In the genomic region with DNA sequence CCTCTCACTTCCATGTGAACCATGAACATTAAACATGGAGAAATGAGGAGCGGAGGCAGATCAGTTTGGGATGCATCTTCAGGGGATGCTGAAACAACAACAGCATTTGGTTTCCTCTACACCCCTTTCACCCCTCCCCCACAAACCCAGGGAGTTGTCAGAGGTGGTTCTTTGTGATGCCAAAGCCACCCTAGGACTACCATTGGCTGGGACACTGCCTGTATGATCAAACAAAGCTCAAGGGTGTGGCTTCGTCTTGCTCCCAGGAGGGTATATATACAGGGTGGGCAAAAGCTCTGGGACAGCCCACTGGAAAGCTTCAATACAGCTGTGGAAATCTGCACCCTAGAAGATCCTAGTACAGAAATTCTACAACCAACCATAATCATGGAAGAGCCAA, we compare ENCODE assay signal across 1 cellular context.
TF ChIP-seq lines count a peak whose summit lies in the region.

SPANXN4 (plus strand) TSS at position 301 of the 400 bp plus-strand sequence; CDS start at position 388, 87 bp downstream.

TF ChIP-seq in GM23338, 12 proteins besides CTCF, POLR2A, EP300 and RAD21 (continued from another document):
- TF ChIP-seq, protein P1, sequence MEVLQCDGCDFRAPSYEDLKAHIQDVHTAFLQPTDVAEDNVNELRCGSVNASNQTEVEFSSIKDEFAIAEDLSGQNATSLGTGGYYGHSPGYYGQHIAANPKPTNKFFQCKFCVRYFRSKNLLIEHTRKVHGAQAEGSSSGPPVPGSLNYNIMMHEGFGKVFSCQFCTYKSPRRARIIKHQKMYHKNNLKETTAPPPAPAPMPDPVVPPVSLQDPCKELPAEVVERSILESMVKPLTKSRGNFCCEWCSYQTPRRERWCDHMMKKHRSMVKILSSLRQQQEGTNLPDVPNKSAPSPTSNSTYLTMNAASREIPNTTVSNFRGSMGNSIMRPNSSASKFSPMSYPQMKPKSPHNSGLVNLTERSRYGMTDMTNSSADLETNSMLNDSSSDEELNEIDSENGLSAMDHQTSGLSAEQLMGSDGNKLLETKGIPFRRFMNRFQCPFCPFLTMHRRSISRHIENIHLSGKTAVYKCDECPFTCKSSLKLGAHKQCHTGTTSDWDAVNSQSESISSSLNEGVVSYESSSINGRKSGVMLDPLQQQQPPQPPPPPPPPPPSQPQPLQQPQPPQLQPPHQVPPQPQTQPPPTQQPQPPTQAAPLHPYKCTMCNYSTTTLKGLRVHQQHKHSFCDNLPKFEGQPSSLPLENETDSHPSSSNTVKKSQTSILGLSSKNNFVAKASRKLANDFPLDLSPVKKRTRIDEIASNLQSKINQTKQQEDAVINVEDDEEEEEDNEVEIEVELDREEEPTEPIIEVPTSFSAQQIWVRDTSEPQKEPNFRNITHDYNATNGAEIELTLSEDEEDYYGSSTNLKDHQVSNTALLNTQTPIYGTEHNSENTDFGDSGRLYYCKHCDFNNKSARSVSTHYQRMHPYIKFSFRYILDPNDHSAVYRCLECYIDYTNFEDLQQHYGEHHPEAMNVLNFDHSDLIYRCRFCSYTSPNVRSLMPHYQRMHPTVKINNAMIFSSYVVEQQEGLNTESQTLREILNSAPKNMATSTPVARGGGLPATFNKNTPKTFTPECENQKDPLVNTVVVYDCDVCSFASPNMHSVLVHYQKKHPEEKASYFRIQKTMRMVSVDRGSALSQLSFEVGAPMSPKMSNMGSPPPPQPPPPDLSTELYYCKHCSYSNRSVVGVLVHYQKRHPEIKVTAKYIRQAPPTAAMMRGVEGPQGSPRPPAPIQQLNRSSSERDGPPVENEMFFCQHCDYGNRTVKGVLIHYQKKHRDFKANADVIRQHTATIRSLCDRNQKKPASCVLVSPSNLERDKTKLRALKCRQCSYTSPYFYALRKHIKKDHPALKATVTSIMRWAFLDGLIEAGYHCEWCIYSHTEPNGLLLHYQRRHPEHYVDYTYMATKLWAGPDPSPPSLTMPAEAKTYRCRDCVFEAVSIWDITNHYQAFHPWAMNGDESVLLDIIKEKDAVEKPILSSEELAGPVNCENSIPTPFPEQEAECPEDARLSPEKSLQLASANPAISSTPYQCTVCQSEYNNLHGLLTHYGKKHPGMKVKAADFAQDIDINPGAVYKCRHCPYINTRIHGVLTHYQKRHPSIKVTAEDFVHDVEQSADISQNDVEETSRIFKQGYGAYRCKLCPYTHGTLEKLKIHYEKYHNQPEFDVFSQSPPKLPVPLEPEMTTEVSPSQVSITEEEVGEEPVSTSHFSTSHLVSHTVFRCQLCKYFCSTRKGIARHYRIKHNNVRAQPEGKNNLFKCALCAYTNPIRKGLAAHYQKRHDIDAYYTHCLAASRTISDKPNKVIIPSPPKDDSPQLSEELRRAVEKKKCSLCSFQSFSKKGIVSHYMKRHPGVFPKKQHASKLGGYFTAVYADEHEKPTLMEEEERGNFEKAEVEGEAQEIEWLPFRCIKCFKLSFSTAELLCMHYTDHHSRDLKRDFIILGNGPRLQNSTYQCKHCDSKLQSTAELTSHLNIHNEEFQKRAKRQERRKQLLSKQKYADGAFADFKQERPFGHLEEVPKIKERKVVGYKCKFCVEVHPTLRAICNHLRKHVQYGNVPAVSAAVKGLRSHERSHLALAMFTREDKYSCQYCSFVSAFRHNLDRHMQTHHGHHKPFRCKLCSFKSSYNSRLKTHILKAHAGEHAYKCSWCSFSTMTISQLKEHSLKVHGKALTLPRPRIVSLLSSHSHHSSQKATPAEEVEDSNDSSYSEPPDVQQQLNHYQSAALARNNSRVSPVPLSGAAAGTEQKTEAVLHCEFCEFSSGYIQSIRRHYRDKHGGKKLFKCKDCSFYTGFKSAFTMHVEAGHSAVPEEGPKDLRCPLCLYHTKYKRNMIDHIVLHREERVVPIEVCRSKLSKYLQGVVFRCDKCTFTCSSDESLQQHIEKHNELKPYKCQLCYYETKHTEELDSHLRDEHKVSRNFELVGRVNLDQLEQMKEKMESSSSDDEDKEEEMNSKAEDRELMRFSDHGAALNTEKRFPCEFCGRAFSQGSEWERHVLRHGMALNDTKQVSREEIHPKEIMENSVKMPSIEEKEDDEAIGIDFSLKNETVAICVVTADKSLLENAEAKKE (CRISPR knock-in tag; IDR thresholded peaks at IDR 0.05) = no peak
- TF ChIP-seq JUNB (IDR thresholded peaks at IDR 0.05; ENCODE audit: unreplicated experiment) (no peak), EZH2 (IDR thresholded peaks at IDR 0.05; ENCODE audit: low read depth, unreplicated experiment) (no peak), ZNF331 (CRISPR knock-in tag; IDR thresholded peaks at IDR 0.05; ENCODE audit: low read depth) (no peak), ZNF114 (CRISPR knock-in tag; IDR thresholded peaks at IDR 0.05) (no peak), STAT1 (IDR thresholded peaks at IDR 0.05; ENCODE audit: unreplicated experiment) (no peak), NANOG (IDR thresholded peaks at IDR 0.05; ENCODE audit: borderline replicate concordance) (no peak), POLR2AphosphoS5 (IDR thresholded peaks at IDR 0.05; ENCODE audit: low read depth) (no peak), EZH2phosphoT487 (IDR thresholded peaks at IDR 0.05; ENCODE audit: unreplicated experiment) (no peak), CREB1 (CRISPR knock-in tag; IDR thresholded peaks at IDR 0.05; ENCODE audit: low read depth) (no peak)
- TF ChIP-seq, protein P2, sequence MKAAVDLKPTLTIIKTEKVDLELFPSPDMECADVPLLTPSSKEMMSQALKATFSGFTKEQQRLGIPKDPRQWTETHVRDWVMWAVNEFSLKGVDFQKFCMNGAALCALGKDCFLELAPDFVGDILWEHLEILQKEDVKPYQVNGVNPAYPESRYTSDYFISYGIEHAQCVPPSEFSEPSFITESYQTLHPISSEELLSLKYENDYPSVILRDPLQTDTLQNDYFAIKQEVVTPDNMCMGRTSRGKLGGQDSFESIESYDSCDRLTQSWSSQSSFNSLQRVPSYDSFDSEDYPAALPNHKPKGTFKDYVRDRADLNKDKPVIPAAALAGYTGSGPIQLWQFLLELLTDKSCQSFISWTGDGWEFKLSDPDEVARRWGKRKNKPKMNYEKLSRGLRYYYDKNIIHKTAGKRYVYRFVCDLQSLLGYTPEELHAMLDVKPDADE (IDR thresholded peaks at IDR 0.05) = no peak
